In genomic region chr3:127003601-127004280, GRCh38 we compare ENCODE assay signal across 2 cellular contexts.
TF ChIP-seq lines count a peak whose summit lies in the region.

No MANE protein-coding gene starts in this region.

TF ChIP-seq in IMR-90, 13 proteins besides CTCF, POLR2A, EP300 and RAD21:
- TF ChIP-seq MAFK (IDR thresholded peaks at IDR 0.05; ENCODE audit: low read depth, low read length) (no peak), CHD1 (IDR thresholded peaks at IDR 0.05; ENCODE audit: low read depth, low read length) (no peak), CEBPB (IDR thresholded peaks at IDR 0.05; ENCODE audit: low read depth, low read length) (no peak), NFE2L2 (IDR thresholded peaks at IDR 0.05; ENCODE audit: low read depth, low read length) (no peak), RFX5 (IDR thresholded peaks at IDR 0.05; ENCODE audit: low read depth, low read length) (no peak), BHLHE40 (IDR thresholded peaks at IDR 0.05; ENCODE audit: low read depth, low read length) (no peak), FOS (IDR thresholded peaks at IDR 0.05; ENCODE audit: low read depth, low read length) (no peak), MXI1 (IDR thresholded peaks at IDR 0.05; ENCODE audit: borderline replicate concordance, low read depth, low read length) (no peak), ELK1 (IDR thresholded peaks at IDR 0.05; ENCODE audit: borderline replicate concordance, low read depth, low read length) (no peak), RCOR1 (IDR thresholded peaks at IDR 0.05; ENCODE audit: insufficient replicate concordance, low read length) (no peak), USF2 (IDR thresholded peaks at IDR 0.05; ENCODE audit: low read depth, low read length) (no peak), SMC3 (IDR thresholded peaks at IDR 0.05; ENCODE audit: low read depth, low read length) (no peak), MAZ (IDR thresholded peaks at IDR 0.05; ENCODE audit: borderline replicate concordance, low read depth, low read length) (no peak)
TF ChIP-seq in IMR-90: peak in this region for 0.

TF ChIP-seq in H1, 55 proteins besides CTCF, POLR2A, EP300 and RAD21:
- TF ChIP-seq TAF7 (optimal IDR thresholded peaks at IDR 0.05; ENCODE audit: borderline replicate concordance, low read depth, low read length) (no peak), RXRA (IDR thresholded peaks at IDR 0.05; ENCODE audit: insufficient read depth, low read depth, low read length) (no peak), BACH1 (IDR thresholded peaks at IDR 0.05; ENCODE audit: low read length) (no peak), RBBP5 (IDR thresholded peaks at IDR 0.05; ENCODE audit: borderline replicate concordance, low read depth, low read length) (no peak), TCF12 (IDR thresholded peaks at IDR 0.05; ENCODE audit: low read depth, low read length) (no peak), SRF (IDR thresholded peaks at IDR 0.05; ENCODE audit: low read depth, low read length) (no peak), ZNF274 (IDR thresholded peaks at IDR 0.05; ENCODE audit: borderline replicate concordance, extremely low read depth, low read length) (no peak), NANOG (IDR thresholded peaks at IDR 0.05; ENCODE audit: insufficient read depth, low read depth, low read length, poor library complexity, severe bottlenecking) (no peak), PHF8 (conservative IDR thresholded peaks at IDR 0.05; ENCODE audit: low read depth, low read length) (no peak), MAFK (IDR thresholded peaks at IDR 0.05; ENCODE audit: low read depth, low read length) (no peak), SIRT6 (IDR thresholded peaks at IDR 0.05; ENCODE audit: low read length) (no peak), KDM5A (IDR thresholded peaks at IDR 0.05; ENCODE audit: low read length) (no peak), SIN3A (conservative IDR thresholded peaks at IDR 0.05 in 1 of 2, IDR thresholded peaks at IDR 0.05 in 1 of 2; ENCODE audit: low read depth in 1 of 2, low read length in 2 of 2) (no peak), SIX5 (IDR thresholded peaks at IDR 0.05; ENCODE audit: low read depth, low read length) (no peak), HDAC6 (IDR thresholded peaks at IDR 0.05; ENCODE audit: low read depth, low read length) (no peak), SP1 (IDR thresholded peaks at IDR 0.05; ENCODE audit: low read depth, low read length) (no peak)
